ENCODE assay signal across 25 cellular contexts in genomic region chr7:94453898-94454297, GRCh38.
"Had no signal": no experiment of that assay in that cellular context is flagged by ENCODE, and none has a peak within 500 bp of the region (broad histone marks: within the 10 kb centered on the region; RNA-seq: fewer than 3 reads in every experiment).

No MANE protein-coding gene starts in this region.

- H3K36me3 ChIP-seq: brain microvascular endothelial cell, esophagus muscularis mucosa, gastrocnemius medialis, right lobe of liver, stomach, thyroid gland, WERI-Rb-1 had no signal

- DNase-seq: activated CD4-positive, alpha-beta T cell treated with anti-CD3 and anti-CD28 coated beads for 48 hours; activated CD4-positive, alpha-beta T cell treated with anti-CD3 and anti-CD28 coated beads, Interleukin-2, amount 50 U/mL, for 48 hours; activated CD8-positive, alpha-beta memory T cell treated with anti-CD3 and anti-CD28 coated beads for 24 hours; activated effector memory CD4-positive, alpha-beta T cell treated with Interleukin-2 at 50 U/mL for 16 hours; activated naive CD4-positive, alpha-beta T cell treated with anti-CD3 and anti-CD28 coated beads for 36 hours; activated naive CD8-positive, alpha-beta T cell treated with anti-CD3 and anti-CD28 coated beads for 36 hours; brain microvascular endothelial cell; central memory CD4-positive, alpha-beta T cell; gastrocnemius medialis; islet precursor cell; mammary epithelial cell; nucleus accumbens; right lobe of liver; stimulated activated CD4-positive, alpha-beta T cell treated with anti-CD3 and anti-CD28 coated beads, Interleukin-1b, Interleukin-23, amount 100 ng/mL, for 48 hours; stimulated activated naive B cell treated with anti-CD40 and anti-IgM and Interleukin-4, amounts not matched to agents 10 μg/mL and 1 μg/mL and 100 μg/mL, for 72 hours; stomach; T-helper 9 cell; thyroid gland; WERI-Rb-1 had no signal

- H3K27ac ChIP-seq: brain microvascular endothelial cell, esophagus muscularis mucosa, gastrocnemius medialis, hepatocyte, right lobe of liver, skin epidermis, stomach, thyroid gland had no signal

- H2AFZ ChIP-seq: hepatocyte had no signal

- H3K9me3 ChIP-seq: esophagus muscularis mucosa, gastrocnemius medialis, right lobe of liver, stomach, thyroid gland had no signal

- H3K27me3 ChIP-seq: brain microvascular endothelial cell, esophagus muscularis mucosa, gastrocnemius medialis, hepatocyte, right lobe of liver, stomach, thyroid gland had no signal

- H3K79me2 ChIP-seq: hepatocyte had no signal

- FAIRE-seq: astrocyte, TTC549 had no signal

- H3K4me2 ChIP-seq: hepatocyte had no signal

- H3K4me1 ChIP-seq: right lobe of liver had no signal

- H3K4me3 ChIP-seq: esophagus muscularis mucosa, gastrocnemius medialis, hepatocyte, right lobe of liver, skin epidermis, stomach, thyroid gland had no signal

- ATAC-seq: activated CD4-positive, CD25-positive, alpha-beta regulatory T cell treated with anti-CD3 and anti-CD28 coated beads, Interleukin-2, amount 50 U/mL, for 24 hours; gastrocnemius medialis; right lobe of liver; stimulated activated naive B cell treated with anti-CD40 and anti-IgM and Interleukin-4, amounts not matched to agents 10 μg/mL and 1 μg/mL and 100 μg/mL, for 72 hours had no signal
